ENCODE assay signal across 24 cellular contexts in genomic region chr12:39606712-39607423, GRCh38. TPM values are rescaled to one million over a fixed set of nuclear protein-coding genes. Genes with fewer than 3 reads are reported as not detected.
DNase-seq lines count a peak whose midpoint lies in the region; ATAC-seq and TF ChIP-seq lines count a peak whose summit lies in the region.
"Had no signal": no experiment of that assay in that cellular context is flagged by ENCODE, and none has a peak within 500 bp of the region (broad histone marks: within the 10 kb centered on the region; RNA-seq: fewer than 3 reads in every experiment).

No MANE protein-coding gene starts in this region.

- CTCF ChIA-PET in HCT116 (lab: Charles Lee), result interaction anchor here (2.1 kb wide), 1 partner anchor 85 kb away, joined by 8 read pairs; no protein-coding TSS in a partner anchor
- CTCF ChIA-PET in T-cell (lab: Charles Lee), result interaction anchor here in 1 of 2 donors (0.7 kb wide), 1 partner anchor 12 kb away, joined by 3 read pairs; the partner anchor contains the start of gene ABCD2
- CTCF ChIA-PET in activated CD8-positive, alpha-beta T cell treated with anti-CD3 and anti-CD28 coated beads for 36 hours (lab: Charles Lee), result interaction anchor here (0.9 kb wide), 1 partner anchor 13 kb away, joined by 5 read pairs; the partner anchor contains the start of gene ABCD2

- TF ChIP-seq CTCF in HCT116 (IDR thresholded peaks at IDR 0.05 in 2 of 3, conservative IDR thresholded peaks at IDR 0.05 in 1 of 3; ENCODE audit: borderline replicate concordance in 1 of 3, insufficient read depth in 1 of 3, low read depth in 2 of 3, low read length in 2 of 3) (no peak), choroid plexus epithelial cell (conservative IDR thresholded peaks at IDR 0.05; ENCODE audit: low read depth, low read length) (no peak), psoas muscle (IDR thresholded peaks at IDR 0.05) (no peak), type B pancreatic cell (conservative IDR thresholded peaks at IDR 0.05) (no peak)
- no peak for TF ChIP-seq CTCF in activated CD8-positive, alpha-beta T cell treated with anti-CD3 and anti-CD28 coated beads for 36 hours (IDR thresholded peaks at IDR 0.05)

- ATAC-seq in CD4-positive, CD25-positive, alpha-beta regulatory T cell (ENCODE audit: low read depth in 2 of 2), result no peak
- ATAC-seq in HCT116, result no peak
- ATAC-seq in T-cell (replicated peaks in 1 of 4), result no peak
- no peak for ATAC-seq in activated CD8-positive, alpha-beta T cell treated with anti-CD3 and anti-CD28 coated beads for 36 hours
- no peak for ATAC-seq in psoas muscle
- ATAC-seq: GM12878 had no signal

- H3K27me3 ChIP-seq in CD4-positive, CD25-positive, alpha-beta regulatory T cell (ENCODE audit: control insufficient read depth, insufficient read depth, low read length), result no peaks in the 10 kb centered on the region
- H3K27me3 ChIP-seq in HCT116 (ENCODE audit: insufficient read depth, low read length) (no peaks in the 10 kb centered on the region), psoas muscle (ENCODE audit: insufficient read depth in 3 of 3, low read length in 2 of 3) (no peaks in the 10 kb centered on the region)

- no peak overlapping the region for H3K4me3 Mint-ChIP-seq in CD4-positive, CD25-positive, alpha-beta regulatory T cell
- H3K4me3 Mint-ChIP-seq in T-cell (no peak overlapping the region), type B pancreatic cell (no peak overlapping the region)
- H3K4me3 Mint-ChIP-seq in activated CD8-positive, alpha-beta T cell treated with anti-CD3 and anti-CD28 coated beads for 36 hours, result no peak overlapping the region
- H3K4me3 Mint-ChIP-seq: CD4-positive, alpha-beta T cell had no signal

- POLR2A ChIA-PET in HCT116 (lab: Charles Lee) (no interaction called here), T-cell (lab: Charles Lee) (interaction anchor here in 1 of 2 donors (0.6 to 1.0 kb wide), 2 partner anchors 13 to 18 kb away, joined by 4 to 11 read pairs; partner anchors contain the start of gene ABCD2)
- POLR2A ChIA-PET in activated CD8-positive, alpha-beta T cell treated with anti-CD3 and anti-CD28 coated beads for 36 hours (lab: Charles Lee), result interaction anchor here (0.8 kb wide), 1 partner anchor 14 kb away, joined by 3 read pairs; no protein-coding TSS in a partner anchor

- no peak for DNase-seq in CD4-positive, CD25-positive, alpha-beta regulatory T cell
- DNase-seq in HCT116 (ENCODE audit: low read depth, low spot score), result no peak
- no peak for DNase-seq in T-cell
- peak; percentile 30 for DNase-seq in choroid plexus epithelial cell (ENCODE audit: low read depth)
- DNase-seq in activated CD8-positive, alpha-beta T cell treated with anti-CD3 and anti-CD28 coated beads for 36 hours, result no peak
- DNase-seq in psoas muscle, result no peak
- DNase-seq in type B pancreatic cell (ENCODE audit: extremely low spot score, unreplicated experiment), result no peak
- no peak for DNase-seq in stimulated activated naive CD4-positive, alpha-beta T cell treated with Interleukin-2 at 50 U/mL for 16 hours (lab: John Stamatoyannopoulos, UW)
- DNase-seq: Caco-2; CD4-positive, alpha-beta T cell; DND-41; MV-4-11; NCI-H1694; NCI-H2081 treated with DMSO at 0.1 percent for 48 hours; NCI-H2171 treated with DMSO at 0.1 percent for 48 hours; NCI-H446 treated with DMSO at 0.1 percent for 48 hours; NCI-H526 treated with DMSO at 0.1 percent for 48 hours; RPMI8226; SHP77 treated with DMSO at 0.1 percent for 48 hours had no signal

- no peaks in the 10 kb centered on the region for H3K9me3 Mint-ChIP-seq in CD4-positive, CD25-positive, alpha-beta regulatory T cell
- H3K9me3 Mint-ChIP-seq in T-cell (no peaks in the 10 kb centered on the region), type B pancreatic cell (no peaks in the 10 kb centered on the region)
- no peaks in the 10 kb centered on the region for H3K9me3 Mint-ChIP-seq in activated CD8-positive, alpha-beta T cell treated with anti-CD3 and anti-CD28 coated beads for 36 hours
- H3K9me3 Mint-ChIP-seq: CD4-positive, alpha-beta T cell had no signal

- no peaks in the 10 kb centered on the region for H3K79me2 ChIP-seq in HCT116 (ENCODE audit: insufficient read depth, low read length)

- peaks cover 17% of the 10 kb centered on the region for H3K4me1 ChIP-seq in CD4-positive, CD25-positive, alpha-beta regulatory T cell (ENCODE audit: control insufficient read depth, insufficient read depth, low read length, poor library complexity, severe bottlenecking)
- H3K4me1 ChIP-seq in HCT116 (ENCODE audit: control insufficient read depth in 1 of 2, insufficient read depth in 2 of 2, low read length in 2 of 2) (peaks cover 23 to 26% of the 10 kb centered on the region in 2 experiments), psoas muscle (no peaks in the 10 kb centered on the region)
- H3K4me1 ChIP-seq: Caco-2 had no signal

- RAD21 ChIA-PET in HCT116 (lab: Charles Lee; ENCODE audit: low non-redundant PET in 1 of 2, low total read pairs in 2 of 2, uncharacterized antibody in 2 of 2, unreplicated experiment in 2 of 2), result no interaction called here

- TF ChIP-seq RAD21 in HCT116 (IDR thresholded peaks at IDR 0.05; ENCODE audit: low read depth), result no peak

- H3K27ac Mint-ChIP-seq in CD4-positive, CD25-positive, alpha-beta regulatory T cell, result peak overlapping the region in 2 of 3 donors; percentile 8 to 50
- H3K27ac Mint-ChIP-seq in T-cell (peak overlapping the region; percentile 8 to 23), type B pancreatic cell (no peak overlapping the region)
- no peak overlapping the region for H3K27ac Mint-ChIP-seq in activated CD8-positive, alpha-beta T cell treated with anti-CD3 and anti-CD28 coated beads for 36 hours
- H3K27ac Mint-ChIP-seq: CD4-positive, alpha-beta T cell had no signal

- H3K9me2 ChIP-seq in HCT116 (ENCODE audit: insufficient read depth), result no peaks in the 10 kb centered on the region

- intact Hi-C loops in HCT116 (cut with micrococcal nuclease) (no loop called here), psoas muscle (cut with DNase I) (no loop called here)
- intact Hi-C loops in activated CD8-positive, alpha-beta T cell treated with anti-CD3 and anti-CD28 coated beads for 36 hours (cut with micrococcal nuclease), result no loop called here

- peaks cover 50% of the 10 kb centered on the region for H3K36me3 ChIP-seq in CD4-positive, CD25-positive, alpha-beta regulatory T cell (ENCODE audit: control insufficient read depth, insufficient read depth, low read length)
- H3K36me3 ChIP-seq in HCT116 (ENCODE audit: control insufficient read depth in 1 of 2, insufficient read depth in 2 of 2, low read length in 2 of 2) (no peaks in the 10 kb centered on the region), psoas muscle (ENCODE audit: insufficient read depth in 1 of 2, low read depth in 1 of 2) (no peaks in the 10 kb centered on the region)

- WGBS in psoas muscle, 3 donors, result 94 to 96% (median 94%) methylated on average over 4 of the region's 4 CpGs

- no peaks in the 10 kb centered on the region for H4K20me1 ChIP-seq in HCT116 (ENCODE audit: insufficient read depth)

- H3K27ac ChIP-seq in CD4-positive, CD25-positive, alpha-beta regulatory T cell (ENCODE audit: insufficient read depth, low read length, poor library complexity, severe bottlenecking), result no peak overlapping the region
- H3K27ac ChIP-seq in HCT116 (ENCODE audit: low read depth, low read length) (no peak overlapping the region), psoas muscle (no peak overlapping the region)
- H3K27ac ChIP-seq: HL-60, KMS-11, SK-N-MC had no signal

- H3K9me3 ChIP-seq in CD4-positive, CD25-positive, alpha-beta regulatory T cell (ENCODE audit: control insufficient read depth in 2 of 2, low read length in 2 of 2), result no peaks in the 10 kb centered on the region
- H3K9me3 ChIP-seq in HCT116 (ENCODE audit: control insufficient read depth in 1 of 2, insufficient read depth in 1 of 2, low read depth in 1 of 2, low read length in 2 of 2), result no peaks in the 10 kb centered on the region
- H3K9me3 ChIP-seq in psoas muscle, result no peaks in the 10 kb centered on the region

- no peak for TF ChIP-seq POLR2A in HCT116 (IDR thresholded peaks at IDR 0.05; ENCODE audit: borderline replicate concordance, extremely low read depth, insufficient read depth, insufficient read length)

- H3K36me3 Mint-ChIP-seq in CD4-positive, CD25-positive, alpha-beta regulatory T cell, result peaks cover 44% of the 10 kb centered on the region
- H3K36me3 Mint-ChIP-seq in T-cell (peaks cover 50% of the 10 kb centered on the region), type B pancreatic cell (no peaks in the 10 kb centered on the region)
- H3K36me3 Mint-ChIP-seq in activated CD8-positive, alpha-beta T cell treated with anti-CD3 and anti-CD28 coated beads for 36 hours (ENCODE audit: low read depth), result peaks cover 33% of the 10 kb centered on the region

- no peaks in the 10 kb centered on the region for H3K27me3 Mint-ChIP-seq in CD4-positive, CD25-positive, alpha-beta regulatory T cell
- no peaks in the 10 kb centered on the region for H3K27me3 Mint-ChIP-seq in T-cell
- no peaks in the 10 kb centered on the region for H3K27me3 Mint-ChIP-seq in activated CD8-positive, alpha-beta T cell treated with anti-CD3 and anti-CD28 coated beads for 36 hours
- no peaks in the 10 kb centered on the region for H3K27me3 Mint-ChIP-seq in type B pancreatic cell
- H3K27me3 Mint-ChIP-seq: CD4-positive, alpha-beta T cell had no signal

- H3K4me2 ChIP-seq in HCT116 (ENCODE audit: low read length), result peak overlapping the region; percentile 54; the same call in 1 of the 2 replicates
- H3K4me2 ChIP-seq: KMS-11 had no signal

- no peak overlapping the region for H3K4me3 ChIP-seq in CD4-positive, CD25-positive, alpha-beta regulatory T cell (ENCODE audit: low read depth, low read length)
- no peak overlapping the region for H3K4me3 ChIP-seq in HCT116 (replicated peaks in 1 of 2; ENCODE audit: low read depth in 1 of 2, low read length in 2 of 2)
- H3K4me3 ChIP-seq in choroid plexus epithelial cell (ENCODE audit: low read depth, low read length), result no peak overlapping the region
- H3K4me3 ChIP-seq in psoas muscle, result no peak overlapping the region
- H3K4me3 ChIP-seq: GM12878, SK-N-MC had no signal

- peaks cover 29 to 55% (median 39%) of the 10 kb centered on the region in 4 donors for H3K4me1 Mint-ChIP-seq in CD4-positive, CD25-positive, alpha-beta regulatory T cell
- H3K4me1 Mint-ChIP-seq in T-cell (peaks cover 45 to 50% (median 48%) of the 10 kb centered on the region in 3 donors), type B pancreatic cell (ENCODE audit: unreplicated experiment) (no peaks in the 10 kb centered on the region)
- H3K4me1 Mint-ChIP-seq in activated CD8-positive, alpha-beta T cell treated with anti-CD3 and anti-CD28 coated beads for 36 hours (ENCODE audit: low read depth), result peaks cover 52% of the 10 kb centered on the region

- no TSS peak for BruUV-seq in HCT116 (replicated peaks; lab: Mats Ljungman, UMichigan)

- peak overlapping the region; percentile 18 for H2AFZ ChIP-seq in HCT116 (ENCODE audit: low read depth, low read length, poor library complexity, severe bottlenecking)

- H3K9ac ChIP-seq in HCT116 (ENCODE audit: low read length), result no peak overlapping the region
- H3K9ac ChIP-seq: KMS-11 had no signal

RNA-seq across cellular contexts. Expression of gene ABCD2, which starts 12.7 kb away (rescaled TPM):
- total RNA-seq in CD4-positive, CD25-positive, alpha-beta regulatory T cell, result 8.8 TPM
- polyA plus RNA-seq in CD4-positive, CD25-positive, alpha-beta regulatory T cell, result 10 to 100 TPM in 1 of 4 donors, 1 to 10 TPM in 3; 6.4 to 11.9 (median 7.9) TPM
- total RNA-seq in HCT116 (2021; ENCODE audit: unreplicated experiment) (not detected), T-cell (10 to 100 TPM; 10.9 to 16.8 (median 14.7) TPM), psoas muscle (under 1 TPM; 0.12 to 0.34 (median 0.24) TPM), type B pancreatic cell (ENCODE audit: low replicate concordance) (0.12 and 0.34 TPM in 2 replicates)
- polyA plus RNA-seq in HCT116 (2012), result not detected in 2 replicates
- 1 to 10 TPM; 3.8 to 4.0 TPM for total RNA-seq in activated CD8-positive, alpha-beta T cell treated with anti-CD3 and anti-CD28 coated beads for 36 hours
- polyA plus RNA-seq in psoas muscle, result under 1 TPM; 0.04 to 0.22 (median 0.12) TPM
- total RNA-seq: Caco-2 had no signal
- polyA plus RNA-seq: BJ had no signal

Comparison
In these comparisons a context has a peak if more than half of its experiments do, and no peak if none do; other contexts are left out.
1. H3K27ac Mint-ChIP-seq: peak in CD4-positive, CD25-positive, alpha-beta regulatory T cell (2 of 3) and T-cell (2 of 2); none in activated CD8-positive, alpha-beta T cell treated with anti-CD3 and anti-CD28 coated beads for 36 hours (single experiment) and type B pancreatic cell (single experiment).